Comparison of ENCODE assay signal across 1 cellular context in the genomic region with DNA sequence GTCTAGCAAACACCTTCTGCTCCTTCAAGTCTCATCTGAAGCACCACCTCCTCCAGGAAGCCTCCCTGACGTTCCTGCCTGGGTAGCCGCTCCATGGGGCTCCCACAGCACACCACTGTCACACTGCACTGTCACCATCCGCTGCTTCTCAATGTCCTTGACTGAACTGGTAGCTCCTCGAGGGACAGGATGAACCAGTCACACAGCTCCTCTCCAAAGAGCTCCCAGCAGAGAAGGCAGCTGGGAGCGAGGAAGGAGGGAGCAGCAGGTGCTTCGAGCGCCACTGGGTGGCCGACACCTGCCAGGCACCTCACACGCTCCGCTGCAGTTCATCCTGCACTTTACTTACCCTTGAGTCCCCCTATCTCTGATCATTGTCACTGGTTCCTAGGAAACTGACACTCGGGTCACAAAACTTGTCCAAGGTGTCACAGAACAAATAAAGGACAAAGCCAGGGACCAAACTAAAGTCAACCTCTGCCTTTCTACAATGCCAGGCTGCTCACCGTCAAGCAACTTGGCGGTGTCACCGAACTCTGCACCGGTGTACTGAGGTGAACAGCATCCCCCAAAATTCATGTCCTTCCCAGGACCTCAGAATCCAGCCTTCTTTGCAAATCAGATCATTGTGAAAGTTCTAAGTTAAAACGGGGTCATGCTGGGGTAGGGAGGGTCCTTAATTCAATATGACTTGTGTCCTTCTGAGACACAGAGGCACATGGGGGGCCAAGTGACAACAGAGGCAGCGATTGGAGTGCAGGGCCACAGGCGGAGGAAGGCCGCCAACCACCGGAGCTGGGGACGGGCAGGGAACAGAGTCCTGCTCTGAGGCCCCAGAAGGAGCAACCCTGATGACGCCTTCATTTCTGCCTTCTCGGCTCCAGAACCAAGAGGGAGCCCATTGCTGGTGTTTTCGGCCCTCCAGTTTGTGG.
TF ChIP-seq lines count a peak whose summit lies in the region.

No MANE protein-coding gene starts in this region.

TF ChIP-seq in A549, 52 proteins besides CTCF, POLR2A, EP300 and RAD21 (continued from another document):
- TF ChIP-seq, protein P1, sequence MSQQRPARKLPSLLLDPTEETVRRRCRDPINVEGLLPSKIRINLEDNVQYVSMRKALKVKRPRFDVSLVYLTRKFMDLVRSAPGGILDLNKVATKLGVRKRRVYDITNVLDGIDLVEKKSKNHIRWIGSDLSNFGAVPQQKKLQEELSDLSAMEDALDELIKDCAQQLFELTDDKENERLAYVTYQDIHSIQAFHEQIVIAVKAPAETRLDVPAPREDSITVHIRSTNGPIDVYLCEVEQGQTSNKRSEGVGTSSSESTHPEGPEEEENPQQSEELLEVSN (IDR thresholded peaks at IDR 0.05; ENCODE audit: borderline replicate concordance, low read depth): no peak
- TF ChIP-seq JUN (IDR thresholded peaks at IDR 0.05): no peak
- TF ChIP-seq, protein P2, sequence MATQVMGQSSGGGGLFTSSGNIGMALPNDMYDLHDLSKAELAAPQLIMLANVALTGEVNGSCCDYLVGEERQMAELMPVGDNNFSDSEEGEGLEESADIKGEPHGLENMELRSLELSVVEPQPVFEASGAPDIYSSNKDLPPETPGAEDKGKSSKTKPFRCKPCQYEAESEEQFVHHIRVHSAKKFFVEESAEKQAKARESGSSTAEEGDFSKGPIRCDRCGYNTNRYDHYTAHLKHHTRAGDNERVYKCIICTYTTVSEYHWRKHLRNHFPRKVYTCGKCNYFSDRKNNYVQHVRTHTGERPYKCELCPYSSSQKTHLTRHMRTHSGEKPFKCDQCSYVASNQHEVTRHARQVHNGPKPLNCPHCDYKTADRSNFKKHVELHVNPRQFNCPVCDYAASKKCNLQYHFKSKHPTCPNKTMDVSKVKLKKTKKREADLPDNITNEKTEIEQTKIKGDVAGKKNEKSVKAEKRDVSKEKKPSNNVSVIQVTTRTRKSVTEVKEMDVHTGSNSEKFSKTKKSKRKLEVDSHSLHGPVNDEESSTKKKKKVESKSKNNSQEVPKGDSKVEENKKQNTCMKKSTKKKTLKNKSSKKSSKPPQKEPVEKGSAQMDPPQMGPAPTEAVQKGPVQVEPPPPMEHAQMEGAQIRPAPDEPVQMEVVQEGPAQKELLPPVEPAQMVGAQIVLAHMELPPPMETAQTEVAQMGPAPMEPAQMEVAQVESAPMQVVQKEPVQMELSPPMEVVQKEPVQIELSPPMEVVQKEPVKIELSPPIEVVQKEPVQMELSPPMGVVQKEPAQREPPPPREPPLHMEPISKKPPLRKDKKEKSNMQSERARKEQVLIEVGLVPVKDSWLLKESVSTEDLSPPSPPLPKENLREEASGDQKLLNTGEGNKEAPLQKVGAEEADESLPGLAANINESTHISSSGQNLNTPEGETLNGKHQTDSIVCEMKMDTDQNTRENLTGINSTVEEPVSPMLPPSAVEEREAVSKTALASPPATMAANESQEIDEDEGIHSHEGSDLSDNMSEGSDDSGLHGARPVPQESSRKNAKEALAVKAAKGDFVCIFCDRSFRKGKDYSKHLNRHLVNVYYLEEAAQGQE (IDR thresholded peaks at IDR 0.05): no peak
- TF ChIP-seq SREBF2 (IDR thresholded peaks at IDR 0.05): no peak
- no peak for TF ChIP-seq KDM1A (IDR thresholded peaks at IDR 0.05; ENCODE audit: low read depth)
- TF ChIP-seq JUNB (IDR thresholded peaks at IDR 0.05): no peak
- no peak for TF ChIP-seq CHD2 (IDR thresholded peaks at IDR 0.05; ENCODE audit: low read length, partially characterized antibody)
- no peak for TF ChIP-seq SMC3 (IDR thresholded peaks at IDR 0.05)
- TF ChIP-seq NR3C1 (IDR thresholded peaks at IDR 0.05): no peak
